ENCODE assay signal across 1 cellular context in genomic region chr10:43689618-43689954, GRCh38.
TF ChIP-seq lines count a peak whose summit lies in the region.

No MANE protein-coding gene starts in this region.

TF ChIP-seq in GM23338, 12 proteins besides CTCF, POLR2A, EP300 and RAD21 (continued from another document):
- TF ChIP-seq ZNF462 (CRISPR knock-in tag; IDR thresholded peaks at IDR 0.05) (no peak), EZH2phosphoT487 (IDR thresholded peaks at IDR 0.05; ENCODE audit: unreplicated experiment) (no peak), CREB1 (CRISPR knock-in tag; IDR thresholded peaks at IDR 0.05; ENCODE audit: low read depth) (no peak)
